Comparison of ENCODE assay signal across 8 cellular contexts in genomic region chr12:122865268-122866231, GRCh38. TPM values are rescaled to one million over a fixed set of nuclear protein-coding genes. Genes with fewer than 3 reads are reported as not detected.
A peak's percentile ranks its signal among the peaks of the same experiment; 100 is the strongest.
DNase-seq lines count a peak whose midpoint lies in the region; ATAC-seq and TF ChIP-seq lines count a peak whose summit lies in the region.

No MANE protein-coding gene starts in this region.

- peaks cover 15% of the 10 kb centered on the region for H3K4me1 Mint-ChIP-seq in activated naive CD4-positive, alpha-beta T cell treated with anti-CD3 and anti-CD28 coated beads, Interleukin-2, amount 10 ng/mL, durations not matched to agents 7 days and 5 days
- H3K4me1 Mint-ChIP-seq in activated naive CD8-positive, alpha-beta T cell treated with anti-CD3 and anti-CD28 coated beads, Interleukin-2, amount 50 U/mL, for 24 hours, result peaks cover 17% of the 10 kb centered on the region

- no peak overlapping the region for H3K27ac Mint-ChIP-seq in activated naive CD4-positive, alpha-beta T cell treated with anti-CD3 and anti-CD28 coated beads, Interleukin-2, amount 10 ng/mL, durations not matched to agents 7 days and 5 days
- H3K27ac Mint-ChIP-seq in activated naive CD8-positive, alpha-beta T cell treated with anti-CD3 and anti-CD28 coated beads, Interleukin-2, amount 50 U/mL, for 24 hours, result no peak overlapping the region

- H3K4me3 ChIP-seq in upper lobe of left lung, result no peak overlapping the region

- CTCF ChIA-PET in activated naive CD4-positive, alpha-beta T cell treated with anti-CD3 and anti-CD28 coated beads, Interleukin-2, amount 10 ng/mL, durations not matched to agents 7 days and 5 days (lab: Charles Lee), result interaction anchor here (0.9 to 1.5 kb wide), 3 partner anchors 87 to 228 kb away, joined by 3 read pairs; partner anchors contain the start of gene ARL6IP4

- peak; percentile 38 for DNase-seq in activated naive CD4-positive, alpha-beta T cell treated with anti-CD3 and anti-CD28 coated beads, Interleukin-2, amount 10 ng/mL, durations not matched to agents 7 days and 5 days
- DNase-seq in activated naive CD4-positive, alpha-beta T cell (lab: John Stamatoyannopoulos, UW), result no peak
- no peak for DNase-seq in activated naive CD8-positive, alpha-beta T cell treated with anti-CD3 and anti-CD28 coated beads, Interleukin-2, amount 50 U/mL, for 24 hours
- DNase-seq in iris pigment epithelial cell (ENCODE audit: low read depth) (peak; percentile 22), upper lobe of left lung (peak; percentile 63 to 86), DMS153 treated with DMSO at 0.1 percent for 48 hours (lab: John Stamatoyannopoulos, UW; ENCODE audit: unreplicated experiment) (no peak)

- H3K4me3 Mint-ChIP-seq in activated naive CD4-positive, alpha-beta T cell treated with anti-CD3 and anti-CD28 coated beads, Interleukin-2, amount 10 ng/mL, durations not matched to agents 7 days and 5 days, result no peak overlapping the region
- H3K4me3 Mint-ChIP-seq in activated naive CD8-positive, alpha-beta T cell treated with anti-CD3 and anti-CD28 coated beads, Interleukin-2, amount 50 U/mL, for 24 hours, result no peak overlapping the region

- H3K36me3 ChIP-seq in upper lobe of left lung, result peaks cover 12 to 80% (median 60%) of the 10 kb centered on the region in 4 donors

- WGBS in upper lobe of left lung, 2 donors, result 76 to 81% methylated on average over 34 to 41 of the region's 43 CpGs

- ATAC-seq in activated naive CD8-positive, alpha-beta T cell treated with anti-CD3 and anti-CD28 coated beads, Interleukin-2, amount 50 U/mL, for 24 hours, result peak; percentile 21
- ATAC-seq in upper lobe of left lung (ENCODE audit: low FRiP score in 2 of 2) (peak in 1 of 2 donors; percentile 4), HG03378 (IDR thresholded peaks at IDR 0.05; ENCODE audit: unreplicated experiment) (no peak), HG03097 (IDR thresholded peaks at IDR 0.05; ENCODE audit: low FRiP score, unreplicated experiment) (no peak)

- H3K27me3 ChIP-seq in upper lobe of left lung, result no peaks in the 10 kb centered on the region

- H3K4me1 ChIP-seq in upper lobe of left lung, result peaks cover 34 to 54% (median 45%) of the 10 kb centered on the region in 4 donors

- no peak for TF ChIP-seq EP300 in upper lobe of left lung (IDR thresholded peaks at IDR 0.05)

- TF ChIP-seq POLR2A in upper lobe of left lung (IDR thresholded peaks at IDR 0.05), result no peak

- H3K27me3 Mint-ChIP-seq in activated naive CD4-positive, alpha-beta T cell treated with anti-CD3 and anti-CD28 coated beads, Interleukin-2, amount 10 ng/mL, durations not matched to agents 7 days and 5 days, result no peaks in the 10 kb centered on the region
- peaks cover 3% of the 10 kb centered on the region for H3K27me3 Mint-ChIP-seq in activated naive CD8-positive, alpha-beta T cell treated with anti-CD3 and anti-CD28 coated beads, Interleukin-2, amount 50 U/mL, for 24 hours

- no peaks in the 10 kb centered on the region for H3K9me3 Mint-ChIP-seq in activated naive CD4-positive, alpha-beta T cell treated with anti-CD3 and anti-CD28 coated beads, Interleukin-2, amount 10 ng/mL, durations not matched to agents 7 days and 5 days
- H3K9me3 Mint-ChIP-seq in activated naive CD8-positive, alpha-beta T cell treated with anti-CD3 and anti-CD28 coated beads, Interleukin-2, amount 50 U/mL, for 24 hours, result no peaks in the 10 kb centered on the region

- no peaks in the 10 kb centered on the region for H3K9me3 ChIP-seq in upper lobe of left lung

- peak; percentile 15 to 58 (median 28) for TF ChIP-seq CTCF in upper lobe of left lung (IDR thresholded peaks at IDR 0.05)

- H3K27ac ChIP-seq in upper lobe of left lung, result peak overlapping the region in 2 of 4 donors; percentile 12 to 42

- H3K36me3 Mint-ChIP-seq in activated naive CD4-positive, alpha-beta T cell treated with anti-CD3 and anti-CD28 coated beads, Interleukin-2, amount 10 ng/mL, durations not matched to agents 7 days and 5 days, result peaks cover 39% of the 10 kb centered on the region
- peaks cover 28% of the 10 kb centered on the region for H3K36me3 Mint-ChIP-seq in activated naive CD8-positive, alpha-beta T cell treated with anti-CD3 and anti-CD28 coated beads, Interleukin-2, amount 50 U/mL, for 24 hours (ENCODE audit: low read depth)

RNA-seq across cellular contexts. Expression of gene HIP1R, which starts 30.3 kb away (rescaled TPM):
- 100 to 1,000 TPM in 1 of 6 donors, 10 to 100 TPM in 5; 34.2 to 137 (median 46.9) TPM for total RNA-seq in upper lobe of left lung

RNA-seq across cellular contexts. Expression of gene VPS37B, which starts 30.4 kb away (rescaled TPM):
- total RNA-seq in upper lobe of left lung, result 10 to 100 TPM; 41.2 to 93.2 (median 64.0) TPM

Comparison
In these comparisons a context has a peak if more than half of its experiments do, and no peak if none do; other contexts are left out.
1. DNase-seq: peak in activated naive CD4-positive, alpha-beta T cell treated with anti-CD3 and anti-CD28 coated beads, Interleukin-2, amount 10 ng/mL, durations not matched to agents 7 days and 5 days (single experiment), iris pigment epithelial cell (single experiment) and upper lobe of left lung (2 of 2); none in activated naive CD4-positive, alpha-beta T cell (0 of 4), activated naive CD8-positive, alpha-beta T cell treated with anti-CD3 and anti-CD28 coated beads, Interleukin-2, amount 50 U/mL, for 24 hours (single experiment) and DMS153 treated with DMSO at 0.1 percent for 48 hours (single experiment).